ENCODE assay signal across 10 cellular contexts in genomic region chr3:73037369-73037699, GRCh38. TPM values are rescaled to one million over a fixed set of nuclear protein-coding genes. Genes with fewer than 3 reads are reported as not detected.
DNase-seq lines count a peak whose midpoint lies in the region; ATAC-seq lines count a peak whose summit lies in the region.
"Had no signal": no experiment of that assay in that cellular context is flagged by ENCODE, and none has a peak within 500 bp of the region (broad histone marks: within the 10 kb centered on the region; RNA-seq: fewer than 3 reads in every experiment).

No MANE protein-coding gene starts in this region.

- no peaks in the 10 kb centered on the region for H3K27me3 ChIP-seq in H7 (ENCODE audit: control insufficient read depth, insufficient read depth, low read length)

- DNase-seq in AG20443 (ENCODE audit: low spot score): peak; percentile 29
- peak; percentile 8 for DNase-seq in H7
- DNase-seq in astrocyte of the hippocampus (ENCODE audit: low read depth, low spot score): peak; percentile 36
- DNase-seq in kidney glomerular epithelial cell (lab: John Stamatoyannopoulos, UW): peak; percentile 29
- DNase-seq in stimulated activated CD4-positive, alpha-beta T cell treated with anti-CD3 and anti-CD28 coated beads, Interleukin-4, amount 100 ng/mL, for 24 hours: no peak
- no peak for DNase-seq in Ammon's horn (ENCODE audit: low spot score)
- DNase-seq in NCI-H748 treated with DMSO at 0.1 percent for 48 hours (lab: John Stamatoyannopoulos, UW): no peak
- DNase-seq: effector CD4-positive, alpha-beta T cell; stimulated activated CD4-positive, alpha-beta T cell treated with anti-CD3 and anti-CD28 coated beads, Interleukin-1b, Interleukin-23, amount 100 ng/mL, for 48 hours had no signal

- ATAC-seq in GM19395 (IDR thresholded peaks at IDR 0.05; ENCODE audit: unreplicated experiment): no peak

- H3K4me3 ChIP-seq in H7 (ENCODE audit: insufficient read depth, low read depth, low read length): no peak overlapping the region

- no peaks in the 10 kb centered on the region for H3K36me3 ChIP-seq in H7 (replicated peaks; ENCODE audit: control insufficient read depth, insufficient read depth, low read length)

RNA-seq across cellular contexts. Expression of gene EBLN2, which starts 24.1 kb away (rescaled TPM):
- total RNA-seq in H7 (2014; rRNA removed; shearing (Covaris generic)): 2.4 and 4.3 TPM in 2 replicates

RNA-seq across cellular contexts. Expression of gene PPP4R2, which starts 40.7 kb away (rescaled TPM):
- 54.1 and 63.2 TPM in 2 replicates for total RNA-seq in H7 (2014; rRNA removed; shearing (Covaris generic))

Comparison
In these comparisons a context has a peak if more than half of its experiments do, and no peak if none do; other contexts are left out.
1. DNase-seq: peak in AG20443 (single experiment), H7 (single experiment), astrocyte of the hippocampus (single experiment) and kidney glomerular epithelial cell (single experiment); none in stimulated activated CD4-positive, alpha-beta T cell treated with anti-CD3 and anti-CD28 coated beads, Interleukin-4, amount 100 ng/mL, for 24 hours (single experiment), Ammon's horn (single experiment) and NCI-H748 treated with DMSO at 0.1 percent for 48 hours (single experiment).